ENCODE assay signal across 11 cellular contexts in genomic region chr3:190169243-190169642, GRCh38. TPM values are rescaled to one million over a fixed set of nuclear protein-coding genes. Genes with fewer than 3 reads are reported as not detected.
DNase-seq lines count a peak whose midpoint lies in the region; ATAC-seq lines count a peak whose summit lies in the region.
"Had no signal": no experiment of that assay in that cellular context is flagged by ENCODE, and none has a peak within 500 bp of the region (broad histone marks: within the 10 kb centered on the region; RNA-seq: fewer than 3 reads in every experiment).

No MANE protein-coding gene starts in this region.

- ATAC-seq in GM18907 (IDR thresholded peaks at IDR 0.05; ENCODE audit: unreplicated experiment) (peak; percentile 28), GM21786 (IDR thresholded peaks at IDR 0.05; ENCODE audit: unreplicated experiment) (peak; percentile 25), T-helper 17 cell (no peak)
- ATAC-seq in naive thymus-derived CD8-positive, alpha-beta T cell: no peak
- ATAC-seq: PC-3 had no signal

- H3K9me3 Mint-ChIP-seq in naive thymus-derived CD8-positive, alpha-beta T cell: no peaks in the 10 kb centered on the region
- no peaks in the 10 kb centered on the region for H3K9me3 Mint-ChIP-seq in activated naive CD4-positive, alpha-beta T cell treated with anti-CD3 and anti-CD28 coated beads for 36 hours

- DNase-seq in T-helper 17 cell (no peak), cortex of kidney (lab: John Stamatoyannopoulos, UW) (no peak), AG08396 (ENCODE audit: low spot score) (no peak)
- no peak for DNase-seq in naive thymus-derived CD8-positive, alpha-beta T cell
- DNase-seq in activated naive CD4-positive, alpha-beta T cell treated with anti-CD3 and anti-CD28 coated beads for 36 hours: no peak
- DNase-seq: activated CD8-positive, alpha-beta memory T cell treated with anti-CD3 and anti-CD28 coated beads, Interleukin-2, amount 50 U/mL, for 48 hours; NCI-H1930; PC-3; T-helper 9 cell had no signal

- CTCF ChIA-PET in activated naive CD4-positive, alpha-beta T cell treated with anti-CD3 and anti-CD28 coated beads for 36 hours (lab: Charles Lee): interaction anchor here (1.0 kb wide), 1 partner anchor 208 kb away, joined by 3 read pairs; no protein-coding TSS in a partner anchor

- peak overlapping the region; percentile 92 for H3K27ac Mint-ChIP-seq in T-helper 17 cell
- peak overlapping the region in 4 of 10 donors; percentile 16 to 70 (median 55) for H3K27ac Mint-ChIP-seq in naive thymus-derived CD8-positive, alpha-beta T cell
- H3K27ac Mint-ChIP-seq in activated naive CD4-positive, alpha-beta T cell treated with anti-CD3 and anti-CD28 coated beads for 36 hours: no peak overlapping the region

- H3K4me1 Mint-ChIP-seq in T-helper 17 cell: peaks cover 13% of the 10 kb centered on the region
- peaks cover 0 to 19% (median 10%) of the 10 kb centered on the region in 4 donors for H3K4me1 Mint-ChIP-seq in naive thymus-derived CD8-positive, alpha-beta T cell
- H3K4me1 Mint-ChIP-seq in activated naive CD4-positive, alpha-beta T cell treated with anti-CD3 and anti-CD28 coated beads for 36 hours (ENCODE audit: low read depth): peaks cover 8% of the 10 kb centered on the region

- H3K36me3 Mint-ChIP-seq in T-helper 17 cell (ENCODE audit: low read depth): no peaks in the 10 kb centered on the region
- H3K36me3 Mint-ChIP-seq in naive thymus-derived CD8-positive, alpha-beta T cell: no peaks in the 10 kb centered on the region
- no peaks in the 10 kb centered on the region for H3K36me3 Mint-ChIP-seq in activated naive CD4-positive, alpha-beta T cell treated with anti-CD3 and anti-CD28 coated beads for 36 hours (ENCODE audit: low read depth)

- intact Hi-C loops in activated naive CD4-positive, alpha-beta T cell treated with anti-CD3 and anti-CD28 coated beads for 36 hours (cut with micrococcal nuclease): no loop called here

- no peaks in the 10 kb centered on the region for H3K9me3 ChIP-seq in T-helper 17 cell (ENCODE audit: control insufficient read depth, low read length, poor library complexity, severe bottlenecking)

- H3K27me3 Mint-ChIP-seq in T-helper 17 cell: peaks cover 1% of the 10 kb centered on the region
- H3K27me3 Mint-ChIP-seq in naive thymus-derived CD8-positive, alpha-beta T cell: peaks cover 0 to 6% (median 1%) of the 10 kb centered on the region in 5 donors
- H3K27me3 Mint-ChIP-seq in activated naive CD4-positive, alpha-beta T cell treated with anti-CD3 and anti-CD28 coated beads for 36 hours (ENCODE audit: low read depth): peaks cover 2% of the 10 kb centered on the region

- peak overlapping the region; percentile 88 for H3K4me3 Mint-ChIP-seq in T-helper 17 cell
- peak overlapping the region in 9 of 10 donors; percentile 9 to 76 (median 55) for H3K4me3 Mint-ChIP-seq in naive thymus-derived CD8-positive, alpha-beta T cell
- H3K4me3 Mint-ChIP-seq in activated naive CD4-positive, alpha-beta T cell treated with anti-CD3 and anti-CD28 coated beads for 36 hours: no peak overlapping the region

- POLR2A ChIA-PET in naive thymus-derived CD8-positive, alpha-beta T cell (lab: Charles Lee): no interaction called here

RNA-seq across cellular contexts. Expression of gene P3H2, which starts 48.5 kb away (rescaled TPM):
- total RNA-seq in T-helper 17 cell: not detected
- total RNA-seq in naive thymus-derived CD8-positive, alpha-beta T cell: not detected
- not detected for polyA plus RNA-seq in naive thymus-derived CD8-positive, alpha-beta T cell
- not detected for total RNA-seq in activated naive CD4-positive, alpha-beta T cell treated with anti-CD3 and anti-CD28 coated beads for 36 hours

Comparison
In these comparisons a context has a peak if more than half of its experiments do, and no peak if none do; other contexts are left out.
1. ATAC-seq: peak in GM18907 (single experiment) and GM21786 (single experiment); none in T-helper 17 cell (single experiment) and naive thymus-derived CD8-positive, alpha-beta T cell (0 of 2).